ENCODE assay signal across 14 cellular contexts in genomic region chr12:623172-623864, GRCh38. TPM values are rescaled to one million over a fixed set of nuclear protein-coding genes. Genes with fewer than 3 reads are reported as not detected.
DNase-seq lines count a peak whose midpoint lies in the region; ATAC-seq and TF ChIP-seq lines count a peak whose summit lies in the region.
"Had no signal": no experiment of that assay in that cellular context is flagged by ENCODE, and none has a peak within 500 bp of the region (broad histone marks: within the 10 kb centered on the region; RNA-seq: fewer than 3 reads in every experiment).

No MANE protein-coding gene starts in this region.

- H3K4me1 Mint-ChIP-seq in activated CD8-positive, alpha-beta T cell treated with anti-CD3 and anti-CD28 coated beads, Interleukin-2, amount 10 ng/mL, durations not matched to agents 7 days and 5 days (ENCODE audit: low read depth) = peaks cover 59% of the 10 kb centered on the region
- H3K4me1 Mint-ChIP-seq in stimulated activated naive B cell treated with anti-CD40 and anti-IgM and Interleukin-4, amounts not matched to agents 10 μg/mL and 1 μg/mL and 100 μg/mL, for 72 hours = peaks cover 12 to 22% of the 10 kb centered on the region in 2 donors

- POLR2A ChIA-PET in activated CD8-positive, alpha-beta T cell treated with anti-CD3 and anti-CD28 coated beads, Interleukin-2, amount 10 ng/mL, durations not matched to agents 7 days and 5 days (lab: Charles Lee) = interaction anchor here (1.9 kb wide), 1 partner anchor 20 kb away, joined by 6 read pairs; no protein-coding TSS in a partner anchor

- no peaks in the 10 kb centered on the region for H3K36me3 Mint-ChIP-seq in activated naive CD4-positive, alpha-beta T cell treated with anti-CD3 and anti-CD28 coated beads, Interleukin-2, amount 50 U/mL, for 72 hours
- no peaks in the 10 kb centered on the region for H3K36me3 Mint-ChIP-seq in activated CD8-positive, alpha-beta T cell treated with anti-CD3 and anti-CD28 coated beads, Interleukin-2, amount 10 ng/mL, durations not matched to agents 7 days and 5 days (ENCODE audit: low read depth)
- H3K36me3 Mint-ChIP-seq in stimulated activated naive B cell treated with anti-CD40 and anti-IgM and Interleukin-4, amounts not matched to agents 10 μg/mL and 1 μg/mL and 100 μg/mL, for 72 hours = no peaks in the 10 kb centered on the region

- intact Hi-C loops in left ventricle myocardium superior (cut with micrococcal nuclease) = no loop called here

- DNase-seq in activated naive CD4-positive, alpha-beta T cell treated with anti-CD3 and anti-CD28 coated beads, Interleukin-2, amount 50 U/mL, for 72 hours (ENCODE audit: low spot score in 2 of 2) = no peak
- no peak for DNase-seq in activated naive CD4-positive, alpha-beta T cell (lab: John Stamatoyannopoulos, UW)
- DNase-seq in activated CD8-positive, alpha-beta T cell treated with anti-CD3 and anti-CD28 coated beads, Interleukin-2, amount 10 ng/mL, durations not matched to agents 7 days and 5 days = no peak
- no peak for DNase-seq in left ventricle myocardium superior
- no peak for DNase-seq in stimulated activated naive B cell treated with anti-CD40 and anti-IgM and Interleukin-4, amounts not matched to agents 10 μg/mL and 1 μg/mL and 100 μg/mL, for 72 hours
- DNase-seq in GM10266 (ENCODE audit: extremely low spot score) = no peak
- no peak for DNase-seq in cortex of kidney (lab: John Stamatoyannopoulos, UW)
- DNase-seq: kidney glomerular epithelial cell, NCI-H1436 treated with DMSO at 0.1 percent for 48 hours, NCI-H526 treated with DMSO at 0.1 percent for 48 hours, occipital lobe, SJCRH30 had no signal

- no peak for TF ChIP-seq CTCF in GM10266 (IDR thresholded peaks at IDR 0.05; ENCODE audit: control insufficient read depth, insufficient read depth, low read depth, missing control alignments)

- H3K27ac Mint-ChIP-seq in activated naive CD4-positive, alpha-beta T cell treated with anti-CD3 and anti-CD28 coated beads, Interleukin-2, amount 50 U/mL, for 72 hours = peak overlapping the region; percentile 20 to 58
- H3K27ac Mint-ChIP-seq in activated CD8-positive, alpha-beta T cell treated with anti-CD3 and anti-CD28 coated beads, Interleukin-2, amount 10 ng/mL, durations not matched to agents 7 days and 5 days = peak overlapping the region; percentile 68
- H3K27ac Mint-ChIP-seq in stimulated activated naive B cell treated with anti-CD40 and anti-IgM and Interleukin-4, amounts not matched to agents 10 μg/mL and 1 μg/mL and 100 μg/mL, for 72 hours = peak overlapping the region; percentile 37

- no peaks in the 10 kb centered on the region for H3K27me3 Mint-ChIP-seq in activated CD8-positive, alpha-beta T cell treated with anti-CD3 and anti-CD28 coated beads, Interleukin-2, amount 10 ng/mL, durations not matched to agents 7 days and 5 days (ENCODE audit: low read depth)
- H3K27me3 Mint-ChIP-seq in stimulated activated naive B cell treated with anti-CD40 and anti-IgM and Interleukin-4, amounts not matched to agents 10 μg/mL and 1 μg/mL and 100 μg/mL, for 72 hours = no peaks in the 10 kb centered on the region

- H3K9me3 Mint-ChIP-seq in activated naive CD4-positive, alpha-beta T cell treated with anti-CD3 and anti-CD28 coated beads, Interleukin-2, amount 50 U/mL, for 72 hours = no peaks in the 10 kb centered on the region
- H3K9me3 Mint-ChIP-seq in activated CD8-positive, alpha-beta T cell treated with anti-CD3 and anti-CD28 coated beads, Interleukin-2, amount 10 ng/mL, durations not matched to agents 7 days and 5 days (ENCODE audit: insufficient read depth) = no peaks in the 10 kb centered on the region
- H3K9me3 Mint-ChIP-seq in stimulated activated naive B cell treated with anti-CD40 and anti-IgM and Interleukin-4, amounts not matched to agents 10 μg/mL and 1 μg/mL and 100 μg/mL, for 72 hours = no peaks in the 10 kb centered on the region

- peak in 1 of 2 donors; percentile 39 for ATAC-seq in activated naive CD4-positive, alpha-beta T cell treated with anti-CD3 and anti-CD28 coated beads, Interleukin-2, amount 50 U/mL, for 72 hours
- ATAC-seq in activated CD8-positive, alpha-beta T cell treated with anti-CD3 and anti-CD28 coated beads, Interleukin-2, amount 10 ng/mL, durations not matched to agents 7 days and 5 days = no peak
- ATAC-seq in left ventricle myocardium superior (peak; percentile 73), HG03196 (IDR thresholded peaks at IDR 0.05; ENCODE audit: unreplicated experiment) (no peak)
- ATAC-seq in stimulated activated naive B cell treated with anti-CD40 and anti-IgM and Interleukin-4, amounts not matched to agents 10 μg/mL and 1 μg/mL and 100 μg/mL, for 72 hours (replicated peaks) = no peak
- ATAC-seq: HCT116 had no signal

- no peak overlapping the region for H3K4me3 Mint-ChIP-seq in activated CD8-positive, alpha-beta T cell treated with anti-CD3 and anti-CD28 coated beads, Interleukin-2, amount 10 ng/mL, durations not matched to agents 7 days and 5 days
- no peak overlapping the region for H3K4me3 Mint-ChIP-seq in stimulated activated naive B cell treated with anti-CD40 and anti-IgM and Interleukin-4, amounts not matched to agents 10 μg/mL and 1 μg/mL and 100 μg/mL, for 72 hours

- CTCF ChIA-PET in activated CD8-positive, alpha-beta T cell treated with anti-CD3 and anti-CD28 coated beads, Interleukin-2, amount 10 ng/mL, durations not matched to agents 7 days and 5 days (lab: Charles Lee) = interaction anchor here (0.8 to 1.8 kb wide), 5 partner anchors 9 to 128 kb away, joined by 5 to 9 read pairs (median 5); no protein-coding TSS in a partner anchor

RNA-seq across cellular contexts. Expression of gene NINJ2, which starts 39.9 kb away (rescaled TPM):
- 1 to 10 TPM; 1.4 to 6.1 TPM for total RNA-seq in activated naive CD4-positive, alpha-beta T cell treated with anti-CD3 and anti-CD28 coated beads, Interleukin-2, amount 50 U/mL, for 72 hours
- total RNA-seq in activated CD8-positive, alpha-beta T cell treated with anti-CD3 and anti-CD28 coated beads, Interleukin-2, amount 10 ng/mL, durations not matched to agents 7 days and 5 days = 10 to 100 TPM in 1 of 2 experiments, 1 to 10 TPM in 1; 8.0 to 10.6 TPM
- 5.3 TPM for total RNA-seq in left ventricle myocardium superior
